ENCODE assay signal across 9 cellular contexts in the genomic region with DNA sequence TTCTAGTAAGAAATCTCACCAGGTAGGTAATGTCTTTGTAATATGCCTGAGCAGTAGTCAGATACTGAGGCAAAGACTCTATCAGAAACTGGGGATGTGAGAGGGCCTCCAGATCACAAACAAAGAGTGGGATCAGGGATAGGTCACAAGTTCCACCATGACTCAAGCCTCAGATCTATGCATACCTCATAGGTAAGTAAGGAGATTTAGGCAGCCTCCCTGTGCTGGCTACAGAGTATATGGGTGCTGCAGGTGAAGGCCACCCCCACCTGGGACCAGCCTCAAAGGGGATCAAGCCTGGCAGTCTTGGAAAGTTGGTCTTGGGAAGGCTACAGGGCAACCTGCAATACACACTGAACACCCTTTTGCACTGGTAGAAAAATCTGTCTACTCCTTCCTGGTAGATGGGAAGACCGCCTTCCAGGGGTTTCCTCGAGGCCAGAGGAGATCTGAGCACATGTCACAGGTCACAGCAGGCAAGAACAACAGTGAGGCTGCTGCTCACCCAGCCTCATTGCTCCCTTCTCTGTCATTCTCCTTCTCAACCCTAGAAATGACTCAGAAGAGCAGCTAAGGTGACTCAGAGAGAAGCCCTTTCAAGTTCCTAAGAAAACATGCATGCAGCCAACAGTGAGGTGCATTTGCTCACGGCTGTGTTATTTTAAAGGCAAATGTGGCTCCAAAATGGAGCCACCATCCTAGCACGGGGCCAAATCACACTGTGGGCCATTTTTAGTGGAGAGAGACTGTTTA.
DNase-seq lines count a peak whose midpoint lies in the region; ATAC-seq and TF ChIP-seq lines count a peak whose summit lies in the region.
"Had no signal": no experiment of that assay in that cellular context is flagged by ENCODE, and none has a peak within 500 bp of the region (broad histone marks: within the 10 kb centered on the region; RNA-seq: fewer than 3 reads in every experiment).

No MANE protein-coding gene starts in this region.

- no peak for TF ChIP-seq POLR2A in sigmoid colon (IDR thresholded peaks at IDR 0.05)
- no peak for TF ChIP-seq POLR2A in spleen (IDR thresholded peaks at IDR 0.05)

- peaks cover 0 to 10% (median 4%) of the 10 kb centered on the region in 4 donors for H3K4me1 ChIP-seq in sigmoid colon
- no peaks in the 10 kb centered on the region for H3K4me1 ChIP-seq in spleen

- DNase-seq in AG09319 (ENCODE audit: extremely low read depth, low read depth): peak; percentile 7
- peak; percentile 82 for DNase-seq in RKO (ENCODE audit: low spot score)
- DNase-seq in glomerular visceral epithelial cell (ENCODE audit: extremely low spot score): peak; percentile 89
- DNase-seq in sigmoid colon: no peak
- DNase-seq in spleen: no peak
- DNase-seq in stimulated activated naive CD4-positive, alpha-beta T cell (lab: John Stamatoyannopoulos, UW): no peak
- DNase-seq: MV-4-11 had no signal

- WGBS in sigmoid colon, 2 donors: 77 to 84% methylated on average over 4 of the region's 4 CpGs
- WGBS in spleen, 5 donors: 67 to 83% (median 72%) methylated on average over 4 of the region's 4 CpGs

- H3K36me3 ChIP-seq in sigmoid colon: no peaks in the 10 kb centered on the region
- no peaks in the 10 kb centered on the region for H3K36me3 ChIP-seq in spleen

- TF ChIP-seq CTCF in AG09319 (IDR thresholded peaks at IDR 0.05; ENCODE audit: low read depth, low read length) (no peak), sigmoid colon (IDR thresholded peaks at IDR 0.05) (no peak), spleen (IDR thresholded peaks at IDR 0.05 in 8 of 11, conservative IDR thresholded peaks at IDR 0.05 in 3 of 11) (no peak)

- ATAC-seq in GM21390 (IDR thresholded peaks at IDR 0.05; ENCODE audit: unreplicated experiment) (peak; percentile 60), HG03460 (IDR thresholded peaks at IDR 0.05; ENCODE audit: unreplicated experiment) (no peak)

- H3K27ac ChIP-seq in sigmoid colon (no peak overlapping the region), spleen (no peak overlapping the region)

- intact Hi-C loops in sigmoid colon (cut with DNase I) (no loop called here), spleen (cut with DNase I; ENCODE audit: low total_unique reads) (no loop called here)

- no peak for TF ChIP-seq EP300 in sigmoid colon (IDR thresholded peaks at IDR 0.05)

- no peaks in the 10 kb centered on the region for H3K9me3 ChIP-seq in sigmoid colon
- no peaks in the 10 kb centered on the region for H3K9me3 ChIP-seq in spleen

- H3K27me3 ChIP-seq in sigmoid colon (no peaks in the 10 kb centered on the region), spleen (replicated peaks in 1 of 7) (peaks cover 0 to 9% (median 0%) of the 10 kb centered on the region in 7 donors)

- H3K4me3 ChIP-seq in sigmoid colon (no peak overlapping the region), spleen (no peak overlapping the region)

Comparison
In these comparisons a context has a peak if more than half of its experiments do, and no peak if none do; other contexts are left out.
1. DNase-seq: peak in AG09319 (single experiment), RKO (single experiment) and glomerular visceral epithelial cell (single experiment); none in sigmoid colon (single experiment), spleen (single experiment) and stimulated activated naive CD4-positive, alpha-beta T cell (0 of 6).